8 cellular contexts compared by ENCODE assay signal in genomic region chr21:45880097-45881068, GRCh38.
DNase-seq lines count a peak whose midpoint lies in the region; ATAC-seq, FAIRE-seq and TF ChIP-seq lines count a peak whose summit lies in the region.

No MANE protein-coding gene starts in this region.

- no peak overlapping the region for H3K9ac ChIP-seq in kidney (ENCODE audit: low read length in 2 of 2)

- H3K4me1 ChIP-seq in kidney (ENCODE audit: control insufficient read depth in 1 of 2, insufficient read depth in 1 of 2, low read depth in 1 of 2, low read length in 2 of 2): peaks cover 0 to 4% of the 10 kb centered on the region in 2 donors

- no peaks in the 10 kb centered on the region for H3K9me3 ChIP-seq in WERI-Rb-1 (ENCODE audit: severe bottlenecking)
- H3K9me3 ChIP-seq in kidney (ENCODE audit: control insufficient read depth in 1 of 2, low read length in 2 of 2): no peaks in the 10 kb centered on the region

- no peaks in the 10 kb centered on the region for H3K27me3 ChIP-seq in WERI-Rb-1 (ENCODE audit: insufficient read depth, low read depth, severe bottlenecking)

- peak; percentile 65 for TF ChIP-seq CTCF in GM12874 (IDR thresholded peaks at IDR 0.05; ENCODE audit: insufficient read depth, low read depth, low read length)
- peak; percentile 88 for TF ChIP-seq CTCF in WERI-Rb-1 (IDR thresholded peaks at IDR 0.05; ENCODE audit: low read depth, low read length)
- peak; percentile 29 for TF ChIP-seq CTCF in kidney (IDR thresholded peaks at IDR 0.05; ENCODE audit: borderline replicate concordance, extremely low read depth, insufficient read depth)

- FAIRE-seq in kidney (lab: Jason Lieb, UNC): no peak

- peak; percentile 67 for DNase-seq in NCI-H2107 (lab: John Stamatoyannopoulos, UW)
- peak; percentile 93 for DNase-seq in WERI-Rb-1
- DNase-seq in T47D (ENCODE audit: low read depth in 1 of 2, low spot score in 1 of 2): peak; percentile 63 to 88
- peak; percentile 79 for DNase-seq in kidney
- DNase-seq in stimulated activated CD4-positive, alpha-beta T cell treated with anti-CD3 and anti-CD28 coated beads, Interleukin-2, amount 100 ng/mL, for 24 hours: peak; percentile 77 to 85

- H3K36me3 ChIP-seq in WERI-Rb-1 (no peaks in the 10 kb centered on the region), kidney (ENCODE audit: control insufficient read depth in 1 of 2, insufficient read depth in 2 of 2, low read length in 2 of 2) (no peaks in the 10 kb centered on the region)

- H3K4me3 ChIP-seq in WERI-Rb-1 (ENCODE audit: low read depth, low read length): no peak overlapping the region
- no peak overlapping the region for H3K4me3 ChIP-seq in kidney (ENCODE audit: low read length in 2 of 2)

- ATAC-seq in GM18517 (IDR thresholded peaks at IDR 0.05; ENCODE audit: unreplicated experiment) (no peak), GM21576 (IDR thresholded peaks at IDR 0.05; ENCODE audit: unreplicated experiment) (no peak)

- in situ Hi-C loops in T47D (cut with HindIII; ENCODE audit: low pct_unique_long_range_greater_than_20kb, low sequenced_read_pairs): no loop called here

- intact Hi-C loops in kidney (cut with DNase I): no loop called here

- H3K27ac ChIP-seq in WERI-Rb-1 (peak overlapping the region; percentile 28), kidney (ENCODE audit: low read depth in 2 of 2, low read length in 2 of 2) (no peak overlapping the region)

Comparison
In these comparisons a context has a peak if more than half of its experiments do, and no peak if none do; other contexts are left out.
1. CTCF ChIP-seq: peak in every context shown above with its lines; median percentile 88 in WERI-Rb-1; 65 in GM12874; 29 in kidney.